Comparison of ENCODE assay signal across 16 cellular contexts in the genomic region with DNA sequence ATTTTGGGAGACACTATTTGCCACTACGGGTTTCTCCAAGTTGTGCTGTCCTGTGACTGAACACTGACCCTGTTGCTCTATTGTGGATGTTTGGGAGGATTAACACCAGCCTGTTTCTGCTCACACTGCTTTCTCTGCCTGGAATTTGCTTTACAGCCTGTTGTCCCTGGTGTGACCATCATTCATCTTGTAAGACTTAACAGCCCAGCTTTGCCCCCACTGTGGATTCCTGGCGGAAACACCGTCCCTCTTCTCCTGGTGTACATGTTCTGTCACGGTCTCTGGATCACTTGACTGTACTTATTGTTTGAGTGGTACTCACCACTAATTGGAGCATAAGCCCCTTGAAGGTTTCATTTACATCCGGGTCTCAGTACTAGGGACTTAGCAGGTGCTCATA.
"Had no signal": no experiment of that assay in that cellular context is flagged by ENCODE, and none has a peak within 500 bp of the region (broad histone marks: within the 10 kb centered on the region; RNA-seq: fewer than 3 reads in every experiment).

No MANE protein-coding gene starts in this region.

- H3K4me3 ChIP-seq: testis, upper lobe of right lung had no signal

- H3K27me3 ChIP-seq: foreskin keratinocyte, testis, upper lobe of right lung had no signal

- H3K27me3 Mint-ChIP-seq: activated naive CD8-positive, alpha-beta T cell had no signal

- H3K9me3 Mint-ChIP-seq: nephron; stimulated activated naive CD8-positive, alpha-beta T cell treated with anti-CD3 and anti-CD28 coated beads, Interleukin-15, amount 100 ng/mL, for 72 hours had no signal

- H3K9me3 ChIP-seq: testis, upper lobe of right lung had no signal

- H3K36me3 Mint-ChIP-seq: activated naive CD8-positive, alpha-beta T cell had no signal

- H3K27ac ChIP-seq: foreskin keratinocyte, testis, upper lobe of right lung had no signal

- H3K4me3 Mint-ChIP-seq: activated naive CD8-positive, alpha-beta T cell; nephron; stimulated activated naive CD8-positive, alpha-beta T cell treated with anti-CD3 and anti-CD28 coated beads, Interleukin-15, amount 100 ng/mL, for 72 hours had no signal

- H3K4me1 ChIP-seq: testis, upper lobe of right lung had no signal

- DNase-seq: activated CD4-positive, alpha-beta T cell treated with anti-CD3 and anti-CD28 coated beads, Interleukin-2, amount 50 U/mL, for 1 hour; activated CD8-positive, alpha-beta memory T cell treated with anti-CD3 and anti-CD28 coated beads for 24 hours; activated gamma-delta T cell treated with Interleukin-2 at 50 U/mL for 16 hours; aorta; cortex of kidney; effector CD8-positive, alpha-beta T cell; foreskin keratinocyte; left ventricle myocardium superior; mesenchymal stem cell; stimulated activated CD4-positive, alpha-beta T cell treated with anti-CD3 and anti-CD28 coated beads, Interleukin-1b, Interleukin-23, amount 100 ng/mL, for 48 hours; stimulated activated naive CD8-positive, alpha-beta T cell treated with anti-CD3 and anti-CD28 coated beads, Interleukin-15, amount 100 ng/mL, for 72 hours; testis; upper lobe of right lung had no signal

- H3K36me3 ChIP-seq: upper lobe of right lung had no signal

- H3K27ac Mint-ChIP-seq: activated naive CD8-positive, alpha-beta T cell; nephron; stimulated activated naive CD8-positive, alpha-beta T cell treated with anti-CD3 and anti-CD28 coated beads, Interleukin-15, amount 100 ng/mL, for 72 hours had no signal

- ATAC-seq: activated CD4-positive, CD25-positive, alpha-beta regulatory T cell treated with anti-CD3 and anti-CD28 coated beads, Interleukin-2, amount 50 U/mL, for 24 hours; foreskin keratinocyte; left ventricle myocardium superior; stimulated activated naive CD8-positive, alpha-beta T cell treated with anti-CD3 and anti-CD28 coated beads, Interleukin-15, amount 100 ng/mL, for 72 hours; upper lobe of right lung had no signal
